In the genomic region with DNA sequence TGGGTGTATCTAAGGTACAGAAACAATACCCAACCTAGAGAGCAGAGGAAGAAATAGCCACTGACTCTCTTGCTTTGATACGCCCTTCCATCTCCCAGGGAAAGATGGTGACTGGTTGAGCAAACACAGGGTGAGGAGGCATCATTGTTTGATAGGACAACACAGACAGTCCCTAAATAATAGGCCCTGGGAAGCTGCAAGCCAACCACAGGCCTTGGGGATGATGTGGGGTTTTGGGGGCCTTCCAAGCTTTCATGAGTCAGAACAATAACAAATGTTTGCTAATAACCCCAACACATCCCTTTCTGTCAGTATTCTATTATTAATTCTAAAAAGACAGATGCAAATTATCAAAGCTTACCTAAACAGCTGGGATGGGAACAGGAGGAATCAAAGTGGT, we compare ENCODE assay signal across 17 cellular contexts. TPM values are rescaled to one million over a fixed set of nuclear protein-coding genes. Genes with fewer than 3 reads are reported as not detected.
A peak's percentile ranks its signal among the peaks of the same experiment; 100 is the strongest.
DNase-seq lines count a peak whose midpoint lies in the region; ATAC-seq and TF ChIP-seq lines count a peak whose summit lies in the region.
"Had no signal": no experiment of that assay in that cellular context is flagged by ENCODE, and none has a peak within 500 bp of the region (broad histone marks: within the 10 kb centered on the region; RNA-seq: fewer than 3 reads in every experiment).

No MANE protein-coding gene starts in this region.

- ATAC-seq in stimulated activated naive B cell treated with anti-CD40 and anti-IgM and Interleukin-4, amounts not matched to agents 10 μg/mL and 1 μg/mL and 100 μg/mL, for 72 hours (replicated peaks) = no peak
- ATAC-seq in GM19397 (IDR thresholded peaks at IDR 0.05; ENCODE audit: unreplicated experiment) (no peak), GM23338 (no peak)

- H3K27me3 ChIP-seq in MG63 = no peaks in the 10 kb centered on the region
- H3K27me3 ChIP-seq in GM23338 (ENCODE audit: insufficient read depth) = no peaks in the 10 kb centered on the region

- no peaks in the 10 kb centered on the region for H3K36me3 ChIP-seq in MG63
- H3K36me3 ChIP-seq in GM23338 (ENCODE audit: insufficient read depth) = no peaks in the 10 kb centered on the region
- H3K36me3 ChIP-seq: prostate gland had no signal

- H2AFZ ChIP-seq in GM23338 = no peak overlapping the region

- H3K27me3 Mint-ChIP-seq in stimulated activated naive B cell treated with anti-CD40 and anti-IgM and Interleukin-4, amounts not matched to agents 10 μg/mL and 1 μg/mL and 100 μg/mL, for 72 hours = no peaks in the 10 kb centered on the region
- H3K27me3 Mint-ChIP-seq in GM23338 (ENCODE audit: insufficient read depth, low read depth, poor library complexity) = peaks cover 2% of the 10 kb centered on the region
- H3K27me3 Mint-ChIP-seq: B cell had no signal

- no peaks in the 10 kb centered on the region for H3K9me3 Mint-ChIP-seq in stimulated activated naive B cell treated with anti-CD40 and anti-IgM and Interleukin-4, amounts not matched to agents 10 μg/mL and 1 μg/mL and 100 μg/mL, for 72 hours
- no peaks in the 10 kb centered on the region for H3K9me3 Mint-ChIP-seq in GM23338

- no peaks in the 10 kb centered on the region for H3K9me2 ChIP-seq in GM23338 (ENCODE audit: insufficient read depth)

- H3K27ac ChIP-seq in GM23338 (ENCODE audit: low read depth) = no peak overlapping the region
- H3K27ac ChIP-seq: epithelial cell of prostate, prostate gland had no signal

- no peak overlapping the region for H3K4me3 Mint-ChIP-seq in stimulated activated naive B cell treated with anti-CD40 and anti-IgM and Interleukin-4, amounts not matched to agents 10 μg/mL and 1 μg/mL and 100 μg/mL, for 72 hours
- H3K4me3 Mint-ChIP-seq in GM23338 = no peak overlapping the region
- H3K4me3 Mint-ChIP-seq: B cell had no signal

- H3K4me3 ChIP-seq in AG10803 (ENCODE audit: low read length) (no peak overlapping the region), MG63 (no peak overlapping the region), cardiac fibroblast (replicated peaks in 1 of 2; ENCODE audit: low read depth in 2 of 2, low read length in 2 of 2) (no peak overlapping the region), GM23338 (no peak overlapping the region)
- H3K4me3 ChIP-seq: prostate gland had no signal

- no peaks in the 10 kb centered on the region for H3K36me3 Mint-ChIP-seq in stimulated activated naive B cell treated with anti-CD40 and anti-IgM and Interleukin-4, amounts not matched to agents 10 μg/mL and 1 μg/mL and 100 μg/mL, for 72 hours
- peaks cover 4% of the 10 kb centered on the region; the same call in 1 of the 3 replicates for H3K36me3 Mint-ChIP-seq in GM23338 (ENCODE audit: low read depth)

- no peaks in the 10 kb centered on the region for H3K9me3 ChIP-seq in MG63
- H3K9me3 ChIP-seq: prostate gland had no signal

- no peaks in the 10 kb centered on the region for H3F3A ChIP-seq in GM23338 (replicated peaks; ENCODE audit: low read depth)

- 0 out of 2 replicates have a peak, but pooled peaks cover 3% of the 10 kb centered on the region for H3K4me1 ChIP-seq in GM23338 (ENCODE audit: insufficient read depth)
- H3K4me1 ChIP-seq: prostate gland had no signal

- no peak overlapping the region for H3K27ac Mint-ChIP-seq in stimulated activated naive B cell treated with anti-CD40 and anti-IgM and Interleukin-4, amounts not matched to agents 10 μg/mL and 1 μg/mL and 100 μg/mL, for 72 hours
- no peak overlapping the region for H3K27ac Mint-ChIP-seq in GM23338
- H3K27ac Mint-ChIP-seq: B cell had no signal

- no peaks in the 10 kb centered on the region for H3K79me2 ChIP-seq in GM23338 (replicated peaks; ENCODE audit: insufficient read depth)

- H4K20me1 ChIP-seq in GM23338 (replicated peaks; ENCODE audit: insufficient read depth) = no peaks in the 10 kb centered on the region

- TF ChIP-seq CTCF in AG10803 (conservative IDR thresholded peaks at IDR 0.05; ENCODE audit: low read length) (no peak), cardiac fibroblast (IDR thresholded peaks at IDR 0.05; ENCODE audit: low read depth, low read length) (no peak), GM23338 (conservative IDR thresholded peaks at IDR 0.05; ENCODE audit: low read depth in 2 of 2) (no peak)

- peak; percentile 60 for DNase-seq in AG10803 (ENCODE audit: low read depth)
- DNase-seq in MG63 = peak; percentile 76
- DNase-seq in cardiac fibroblast (ENCODE audit: low read depth in 2 of 2) = peak; percentile 64 to 92
- DNase-seq in midbrain (lab: John Stamatoyannopoulos, UW) = peak; percentile 52
- no peak for DNase-seq in stimulated activated naive B cell treated with anti-CD40 and anti-IgM and Interleukin-4, amounts not matched to agents 10 μg/mL and 1 μg/mL and 100 μg/mL, for 72 hours
- DNase-seq in hepatic stellate cell (ENCODE audit: low spot score) = no peak
- no peak for DNase-seq in GM23338 (ENCODE audit: low spot score)
- DNase-seq: activated CD4-positive, alpha-beta T cell treated with anti-CD3 and anti-CD28 coated beads, Interleukin-2, amount 50 U/mL, for 48 hours; activated effector memory CD4-positive, alpha-beta T cell treated with anti-CD3 and anti-CD28 coated beads, Interleukin-2, amount 50 U/mL, for 16 hours; DND-41; MM.1S; stimulated activated CD4-positive, alpha-beta T cell treated with anti-CD3 and anti-CD28 coated beads, Interleukin-2, amount 100 ng/mL, for 24 hours; T-helper 9 cell had no signal

- no peaks in the 10 kb centered on the region for H3K4me1 Mint-ChIP-seq in stimulated activated naive B cell treated with anti-CD40 and anti-IgM and Interleukin-4, amounts not matched to agents 10 μg/mL and 1 μg/mL and 100 μg/mL, for 72 hours
- H3K4me1 Mint-ChIP-seq in GM23338 = peaks cover 25% of the 10 kb centered on the region
- H3K4me1 Mint-ChIP-seq: B cell had no signal

- no peak overlapping the region for H3K4me2 ChIP-seq in GM23338

TF ChIP-seq in GM23338, 12 proteins besides CTCF, POLR2A, EP300 and RAD21 (continues in another document):
- TF ChIP-seq, protein P1, sequence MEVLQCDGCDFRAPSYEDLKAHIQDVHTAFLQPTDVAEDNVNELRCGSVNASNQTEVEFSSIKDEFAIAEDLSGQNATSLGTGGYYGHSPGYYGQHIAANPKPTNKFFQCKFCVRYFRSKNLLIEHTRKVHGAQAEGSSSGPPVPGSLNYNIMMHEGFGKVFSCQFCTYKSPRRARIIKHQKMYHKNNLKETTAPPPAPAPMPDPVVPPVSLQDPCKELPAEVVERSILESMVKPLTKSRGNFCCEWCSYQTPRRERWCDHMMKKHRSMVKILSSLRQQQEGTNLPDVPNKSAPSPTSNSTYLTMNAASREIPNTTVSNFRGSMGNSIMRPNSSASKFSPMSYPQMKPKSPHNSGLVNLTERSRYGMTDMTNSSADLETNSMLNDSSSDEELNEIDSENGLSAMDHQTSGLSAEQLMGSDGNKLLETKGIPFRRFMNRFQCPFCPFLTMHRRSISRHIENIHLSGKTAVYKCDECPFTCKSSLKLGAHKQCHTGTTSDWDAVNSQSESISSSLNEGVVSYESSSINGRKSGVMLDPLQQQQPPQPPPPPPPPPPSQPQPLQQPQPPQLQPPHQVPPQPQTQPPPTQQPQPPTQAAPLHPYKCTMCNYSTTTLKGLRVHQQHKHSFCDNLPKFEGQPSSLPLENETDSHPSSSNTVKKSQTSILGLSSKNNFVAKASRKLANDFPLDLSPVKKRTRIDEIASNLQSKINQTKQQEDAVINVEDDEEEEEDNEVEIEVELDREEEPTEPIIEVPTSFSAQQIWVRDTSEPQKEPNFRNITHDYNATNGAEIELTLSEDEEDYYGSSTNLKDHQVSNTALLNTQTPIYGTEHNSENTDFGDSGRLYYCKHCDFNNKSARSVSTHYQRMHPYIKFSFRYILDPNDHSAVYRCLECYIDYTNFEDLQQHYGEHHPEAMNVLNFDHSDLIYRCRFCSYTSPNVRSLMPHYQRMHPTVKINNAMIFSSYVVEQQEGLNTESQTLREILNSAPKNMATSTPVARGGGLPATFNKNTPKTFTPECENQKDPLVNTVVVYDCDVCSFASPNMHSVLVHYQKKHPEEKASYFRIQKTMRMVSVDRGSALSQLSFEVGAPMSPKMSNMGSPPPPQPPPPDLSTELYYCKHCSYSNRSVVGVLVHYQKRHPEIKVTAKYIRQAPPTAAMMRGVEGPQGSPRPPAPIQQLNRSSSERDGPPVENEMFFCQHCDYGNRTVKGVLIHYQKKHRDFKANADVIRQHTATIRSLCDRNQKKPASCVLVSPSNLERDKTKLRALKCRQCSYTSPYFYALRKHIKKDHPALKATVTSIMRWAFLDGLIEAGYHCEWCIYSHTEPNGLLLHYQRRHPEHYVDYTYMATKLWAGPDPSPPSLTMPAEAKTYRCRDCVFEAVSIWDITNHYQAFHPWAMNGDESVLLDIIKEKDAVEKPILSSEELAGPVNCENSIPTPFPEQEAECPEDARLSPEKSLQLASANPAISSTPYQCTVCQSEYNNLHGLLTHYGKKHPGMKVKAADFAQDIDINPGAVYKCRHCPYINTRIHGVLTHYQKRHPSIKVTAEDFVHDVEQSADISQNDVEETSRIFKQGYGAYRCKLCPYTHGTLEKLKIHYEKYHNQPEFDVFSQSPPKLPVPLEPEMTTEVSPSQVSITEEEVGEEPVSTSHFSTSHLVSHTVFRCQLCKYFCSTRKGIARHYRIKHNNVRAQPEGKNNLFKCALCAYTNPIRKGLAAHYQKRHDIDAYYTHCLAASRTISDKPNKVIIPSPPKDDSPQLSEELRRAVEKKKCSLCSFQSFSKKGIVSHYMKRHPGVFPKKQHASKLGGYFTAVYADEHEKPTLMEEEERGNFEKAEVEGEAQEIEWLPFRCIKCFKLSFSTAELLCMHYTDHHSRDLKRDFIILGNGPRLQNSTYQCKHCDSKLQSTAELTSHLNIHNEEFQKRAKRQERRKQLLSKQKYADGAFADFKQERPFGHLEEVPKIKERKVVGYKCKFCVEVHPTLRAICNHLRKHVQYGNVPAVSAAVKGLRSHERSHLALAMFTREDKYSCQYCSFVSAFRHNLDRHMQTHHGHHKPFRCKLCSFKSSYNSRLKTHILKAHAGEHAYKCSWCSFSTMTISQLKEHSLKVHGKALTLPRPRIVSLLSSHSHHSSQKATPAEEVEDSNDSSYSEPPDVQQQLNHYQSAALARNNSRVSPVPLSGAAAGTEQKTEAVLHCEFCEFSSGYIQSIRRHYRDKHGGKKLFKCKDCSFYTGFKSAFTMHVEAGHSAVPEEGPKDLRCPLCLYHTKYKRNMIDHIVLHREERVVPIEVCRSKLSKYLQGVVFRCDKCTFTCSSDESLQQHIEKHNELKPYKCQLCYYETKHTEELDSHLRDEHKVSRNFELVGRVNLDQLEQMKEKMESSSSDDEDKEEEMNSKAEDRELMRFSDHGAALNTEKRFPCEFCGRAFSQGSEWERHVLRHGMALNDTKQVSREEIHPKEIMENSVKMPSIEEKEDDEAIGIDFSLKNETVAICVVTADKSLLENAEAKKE (CRISPR knock-in tag; IDR thresholded peaks at IDR 0.05) = no peak
- no peak for TF ChIP-seq EZH2 (IDR thresholded peaks at IDR 0.05; ENCODE audit: low read depth, unreplicated experiment)
- TF ChIP-seq EZH2phosphoT487 (IDR thresholded peaks at IDR 0.05; ENCODE audit: unreplicated experiment) = no peak
- no peak for TF ChIP-seq POLR2AphosphoS5 (IDR thresholded peaks at IDR 0.05; ENCODE audit: low read depth)
- no peak for TF ChIP-seq ZNF114 (CRISPR knock-in tag; IDR thresholded peaks at IDR 0.05)
- no peak for TF ChIP-seq JUNB (IDR thresholded peaks at IDR 0.05; ENCODE audit: unreplicated experiment)

RNA-seq across cellular contexts. Expression of a gene that starts 9.8 kb away (rescaled TPM):
- total RNA-seq in MG63 (2014; rRNA removed; shearing (Covaris generic); ENCODE audit: low replicate concordance) = 4.5 and 8.8 TPM in 2 replicates
- 18.5 and 20.6 TPM in 2 replicates for total RNA-seq in GM23338 (2014; rRNA removed; shearing (Covaris generic))
- polyA plus RNA-seq in GM23338 (2016; fragmentation: Nextera tagmentation; extraction: Ambion mirVana) = 19.0 and 28.4 TPM in 2 replicates

Comparison
In these comparisons a context has a peak if more than half of its experiments do, and no peak if none do; other contexts are left out.
1. DNase-seq: peak in AG10803 (single experiment), MG63 (single experiment), cardiac fibroblast (2 of 2) and midbrain (single experiment); none in stimulated activated naive B cell treated with anti-CD40 and anti-IgM and Interleukin-4, amounts not matched to agents 10 μg/mL and 1 μg/mL and 100 μg/mL, for 72 hours (single experiment), hepatic stellate cell (single experiment) and GM23338 (single experiment).